In genomic region chr7:84821671-84822534, GRCh38 we compare ENCODE assay signal across 1 cellular context.
TF ChIP-seq lines count a peak whose summit lies in the region.

No MANE protein-coding gene starts in this region.

TF ChIP-seq in K562, 482 proteins besides CTCF, POLR2A, EP300 and RAD21 (continued from another document and continues in another):
- peak; percentile 97 for TF ChIP-seq IRF9 (tag; IDR thresholded peaks at IDR 0.05)
- TF ChIP-seq FOXA3 (CRISPR knock-in tag; conservative IDR thresholded peaks at IDR 0.05 in 1 of 2, IDR thresholded peaks at IDR 0.05 in 1 of 2) = no peak; a peak in 1 of 4 replicates
- TF ChIP-seq PRPF4 (IDR thresholded peaks at IDR 0.05; ENCODE audit: insufficient read depth, low read depth, low read length, poor library complexity, severe bottlenecking) = no peak
- TF ChIP-seq CBX3 (IDR thresholded peaks at IDR 0.05; ENCODE audit: borderline replicate concordance in 1 of 2, low read length in 2 of 2) = peak in 1 of 2 experiments; percentile 6; a peak in 1 of 3 replicates
- TF ChIP-seq RNF219 (CRISPR knock-in tag; IDR thresholded peaks at IDR 0.05) = no peak
- no peak; the same call in 1 of the 2 replicates for TF ChIP-seq TCFL5 (CRISPR knock-in tag; conservative IDR thresholded peaks at IDR 0.05)
- TF ChIP-seq RFX5 (IDR thresholded peaks at IDR 0.05; ENCODE audit: low read depth, low read length) = no peak
- no peak for TF ChIP-seq ZHX1 (conservative IDR thresholded peaks at IDR 0.05; ENCODE audit: low read length)
- TF ChIP-seq, protein P1, sequence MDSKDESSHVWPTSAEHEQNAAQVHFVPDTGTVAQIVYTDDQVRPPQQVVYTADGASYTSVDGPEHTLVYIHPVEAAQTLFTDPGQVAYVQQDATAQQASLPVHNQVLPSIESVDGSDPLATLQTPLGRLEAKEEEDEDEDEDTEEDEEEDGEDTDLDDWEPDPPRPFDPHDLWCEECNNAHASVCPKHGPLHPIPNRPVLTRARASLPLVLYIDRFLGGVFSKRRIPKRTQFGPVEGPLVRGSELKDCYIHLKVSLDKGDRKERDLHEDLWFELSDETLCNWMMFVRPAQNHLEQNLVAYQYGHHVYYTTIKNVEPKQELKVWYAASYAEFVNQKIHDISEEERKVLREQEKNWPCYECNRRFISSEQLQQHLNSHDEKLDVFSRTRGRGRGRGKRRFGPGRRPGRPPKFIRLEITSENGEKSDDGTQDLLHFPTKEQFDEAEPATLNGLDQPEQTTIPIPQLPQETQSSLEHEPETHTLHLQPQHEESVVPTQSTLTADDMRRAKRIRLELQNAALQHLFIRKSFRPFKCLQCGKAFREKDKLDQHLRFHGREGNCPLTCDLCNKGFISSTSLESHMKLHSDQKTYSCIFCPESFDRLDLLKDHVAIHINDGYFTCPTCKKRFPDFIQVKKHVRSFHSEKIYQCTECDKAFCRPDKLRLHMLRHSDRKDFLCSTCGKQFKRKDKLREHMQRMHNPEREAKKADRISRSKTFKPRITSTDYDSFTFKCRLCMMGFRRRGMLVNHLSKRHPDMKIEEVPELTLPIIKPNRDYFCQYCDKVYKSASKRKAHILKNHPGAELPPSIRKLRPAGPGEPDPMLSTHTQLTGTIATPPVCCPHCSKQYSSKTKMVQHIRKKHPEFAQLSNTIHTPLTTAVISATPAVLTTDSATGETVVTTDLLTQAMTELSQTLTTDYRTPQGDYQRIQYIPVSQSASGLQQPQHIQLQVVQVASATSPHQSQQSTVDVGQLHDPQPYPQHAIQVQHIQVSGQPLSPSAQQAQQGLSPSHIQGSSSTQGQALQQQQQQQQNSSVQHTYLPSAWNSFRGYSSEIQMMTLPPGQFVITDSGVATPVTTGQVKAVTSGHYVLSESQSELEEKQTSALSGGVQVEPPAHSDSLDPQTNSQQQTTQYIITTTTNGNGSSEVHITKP (IDR thresholded peaks at IDR 0.05; ENCODE audit: partially characterized antibody) = peak; percentile 51
- TF ChIP-seq, protein P2, sequence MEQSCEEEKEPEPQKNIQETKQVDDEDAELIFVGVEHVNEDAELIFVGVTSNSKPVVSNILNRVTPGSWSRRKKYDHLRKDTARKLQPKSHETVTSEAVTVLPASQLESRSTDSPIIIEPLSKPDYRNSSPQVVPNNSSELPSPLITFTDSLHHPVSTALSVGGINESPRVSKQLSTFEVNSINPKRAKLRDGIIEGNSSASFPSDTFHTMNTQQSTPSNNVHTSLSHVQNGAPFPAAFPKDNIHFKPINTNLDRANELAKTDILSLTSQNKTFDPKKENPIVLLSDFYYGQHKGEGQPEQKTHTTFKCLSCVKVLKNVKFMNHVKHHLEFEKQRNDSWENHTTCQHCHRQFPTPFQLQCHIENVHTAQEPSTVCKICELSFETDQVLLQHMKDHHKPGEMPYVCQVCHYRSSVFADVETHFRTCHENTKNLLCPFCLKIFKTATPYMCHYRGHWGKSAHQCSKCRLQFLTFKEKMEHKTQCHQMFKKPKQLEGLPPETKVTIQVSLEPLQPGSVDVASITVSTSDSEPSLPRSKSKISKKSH (CRISPR knock-in tag; IDR thresholded peaks at IDR 0.05) = peak; percentile 83; the same call in 1 of the 2 replicates
- TF ChIP-seq ZFP36 (IDR thresholded peaks at IDR 0.05; ENCODE audit: low read depth, low read length, partially characterized antibody) = no peak
- no peak for TF ChIP-seq SREBF2 (CRISPR knock-in tag; IDR thresholded peaks at IDR 0.05)
- TF ChIP-seq ZNF780A (CRISPR knock-in tag; IDR thresholded peaks at IDR 0.05) = no peak
- no peak for TF ChIP-seq ZFP1 (CRISPR knock-in tag; IDR thresholded peaks at IDR 0.05)
- TF ChIP-seq BHLHE40 (IDR thresholded peaks at IDR 0.05; ENCODE audit: low read length) = no peak
- TF ChIP-seq ZNF140 (CRISPR knock-in tag; IDR thresholded peaks at IDR 0.05) = peak; percentile 70; the same call in 1 of the 2 replicates
- TF ChIP-seq RBM17 (IDR thresholded peaks at IDR 0.05; ENCODE audit: borderline replicate concordance, low read depth, low read length) = no peak
- no peak for TF ChIP-seq RBFOX2 (IDR thresholded peaks at IDR 0.05; ENCODE audit: low read depth, low read length)
- TF ChIP-seq NEUROD1 (IDR thresholded peaks at IDR 0.05; ENCODE audit: borderline replicate concordance, low read depth, low read length, partially characterized antibody) = no peak
- TF ChIP-seq, protein P3, sequence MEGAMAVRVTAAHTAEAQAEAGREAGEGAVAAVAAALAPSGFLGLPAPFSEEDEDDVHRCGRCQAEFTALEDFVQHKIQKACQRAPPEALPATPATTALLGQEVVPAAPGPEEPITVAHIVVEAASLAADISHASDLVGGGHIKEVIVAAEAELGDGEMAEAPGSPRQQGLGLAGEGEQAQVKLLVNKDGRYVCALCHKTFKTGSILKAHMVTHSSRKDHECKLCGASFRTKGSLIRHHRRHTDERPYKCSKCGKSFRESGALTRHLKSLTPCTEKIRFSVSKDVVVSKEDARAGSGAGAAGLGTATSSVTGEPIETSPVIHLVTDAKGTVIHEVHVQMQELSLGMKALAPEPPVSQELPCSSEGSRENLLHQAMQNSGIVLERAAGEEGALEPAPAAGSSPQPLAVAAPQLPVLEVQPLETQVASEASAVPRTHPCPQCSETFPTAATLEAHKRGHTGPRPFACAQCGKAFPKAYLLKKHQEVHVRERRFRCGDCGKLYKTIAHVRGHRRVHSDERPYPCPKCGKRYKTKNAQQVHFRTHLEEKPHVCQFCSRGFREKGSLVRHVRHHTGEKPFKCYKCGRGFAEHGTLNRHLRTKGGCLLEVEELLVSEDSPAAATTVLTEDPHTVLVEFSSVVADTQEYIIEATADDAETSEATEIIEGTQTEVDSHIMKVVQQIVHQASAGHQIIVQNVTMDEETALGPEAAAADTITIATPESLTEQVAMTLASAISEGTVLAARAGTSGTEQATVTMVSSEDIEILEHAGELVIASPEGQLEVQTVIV (CRISPR knock-in tag; IDR thresholded peaks at IDR 0.05; ENCODE audit: borderline replicate concordance) = peak; percentile 75; the same call in 1 of the 2 replicates
- TF ChIP-seq NFRKB (IDR thresholded peaks at IDR 0.05; ENCODE audit: low read depth) = peak; percentile 60; the same call in 1 of the 2 replicates
- TF ChIP-seq BRCA1 (IDR thresholded peaks at IDR 0.05) = no peak
- TF ChIP-seq BRCA1 (CRISPR knock-in tag; IDR thresholded peaks at IDR 0.05) = no peak
- no peak for TF ChIP-seq TSC22D4 (tag; IDR thresholded peaks at IDR 0.05)
- TF ChIP-seq ZNF507 (tag; conservative IDR thresholded peaks at IDR 0.05) = peak; percentile 44; the same call in 1 of the 2 replicates
- TF ChIP-seq ZNF197 (CRISPR knock-in tag; IDR thresholded peaks at IDR 0.05; ENCODE audit: low read depth) = peak; percentile 93
- TF ChIP-seq ZNF239 (CRISPR knock-in tag; IDR thresholded peaks at IDR 0.05) = peak; percentile 81
- no peak for TF ChIP-seq ZNF561 (CRISPR knock-in tag; conservative IDR thresholded peaks at IDR 0.05)
- TF ChIP-seq CREBBP (IDR thresholded peaks at IDR 0.05; ENCODE audit: low read depth, low read length) = no peak
- TF ChIP-seq SP2 (IDR thresholded peaks at IDR 0.05; ENCODE audit: extremely low read depth, low read depth, low read length, poor library complexity, severe bottlenecking) = no peak
- no peak for TF ChIP-seq ZNF511 (CRISPR knock-in tag; IDR thresholded peaks at IDR 0.05)
- no peak for TF ChIP-seq CCNT2 (IDR thresholded peaks at IDR 0.05; ENCODE audit: borderline replicate concordance, extremely low read depth, insufficient read length, low read depth, low read length)
- no peak for TF ChIP-seq YBX1 (IDR thresholded peaks at IDR 0.05)
- TF ChIP-seq PCBP2 (IDR thresholded peaks at IDR 0.05; ENCODE audit: low read depth, low read length, poor library complexity, severe bottlenecking) = no peak
- TF ChIP-seq GTF2A2 (tag; IDR thresholded peaks at IDR 0.05) = peak; percentile 89
- no peak; the same call in 1 of the 2 replicates for TF ChIP-seq TAL1 (IDR thresholded peaks at IDR 0.05)
- no peak for TF ChIP-seq GABPB1 (CRISPR knock-in tag; IDR thresholded peaks at IDR 0.05)
- TF ChIP-seq ASH1L (IDR thresholded peaks at IDR 0.05; ENCODE audit: borderline replicate concordance, low read depth, partially characterized antibody) = no peak
- no peak for TF ChIP-seq ZNF143 (CRISPR knock-in tag; IDR thresholded peaks at IDR 0.05)
- TF ChIP-seq HOMEZ (CRISPR knock-in tag; IDR thresholded peaks at IDR 0.05) = peak; percentile 78; the same call in 1 of the 2 replicates
- 0 out of 4 replicates have a peak, but pooled peaks of 1 of the 2 experiments have one; percentile 35 for TF ChIP-seq HDAC1 (IDR thresholded peaks at IDR 0.05)
- no peak for TF ChIP-seq ARID4B (CRISPR knock-in tag; IDR thresholded peaks at IDR 0.05)
- TF ChIP-seq MEF2A (IDR thresholded peaks at IDR 0.05; ENCODE audit: control insufficient read depth, low read depth, low read length) = no peak
